ENCODE assay signal across 1 cellular context in the genomic region with DNA sequence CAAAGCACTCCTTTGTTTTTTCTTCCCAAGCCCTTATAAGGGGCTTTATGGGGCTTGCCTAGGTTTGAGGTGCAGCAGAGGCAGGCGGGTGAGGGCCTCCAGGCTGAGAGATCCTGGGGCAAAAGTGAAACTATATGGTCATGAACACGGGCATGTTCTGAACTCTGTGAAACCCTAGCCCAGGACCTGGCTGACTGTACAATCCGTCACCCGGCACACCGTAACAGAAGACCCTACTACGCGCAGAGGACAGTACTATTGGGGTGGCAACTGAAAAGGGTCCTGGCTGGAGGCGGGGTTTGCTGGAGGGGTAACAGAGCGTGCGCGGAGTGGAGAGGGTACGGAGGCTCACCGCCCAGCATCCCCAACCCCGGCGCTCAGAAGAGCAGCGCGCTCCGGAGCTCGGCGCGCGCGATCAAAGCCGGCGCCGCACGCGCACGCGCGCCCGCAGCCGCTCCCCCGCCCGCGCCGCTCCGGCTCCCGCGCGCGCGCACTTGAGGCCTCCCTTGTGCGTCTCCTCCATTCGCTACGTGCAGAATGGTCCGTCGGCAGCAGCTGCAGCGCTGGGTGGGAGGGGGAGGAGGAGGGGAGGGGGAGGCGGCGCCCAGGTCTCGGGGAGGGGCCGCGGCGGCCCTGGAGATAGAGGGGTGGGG.
TF ChIP-seq lines count a peak whose summit lies in the region.

No MANE protein-coding gene starts in this region.

TF ChIP-seq in HepG2, 621 proteins besides CTCF, POLR2A, EP300 and RAD21 (continued from another document):
- TF ChIP-seq, protein P1, sequence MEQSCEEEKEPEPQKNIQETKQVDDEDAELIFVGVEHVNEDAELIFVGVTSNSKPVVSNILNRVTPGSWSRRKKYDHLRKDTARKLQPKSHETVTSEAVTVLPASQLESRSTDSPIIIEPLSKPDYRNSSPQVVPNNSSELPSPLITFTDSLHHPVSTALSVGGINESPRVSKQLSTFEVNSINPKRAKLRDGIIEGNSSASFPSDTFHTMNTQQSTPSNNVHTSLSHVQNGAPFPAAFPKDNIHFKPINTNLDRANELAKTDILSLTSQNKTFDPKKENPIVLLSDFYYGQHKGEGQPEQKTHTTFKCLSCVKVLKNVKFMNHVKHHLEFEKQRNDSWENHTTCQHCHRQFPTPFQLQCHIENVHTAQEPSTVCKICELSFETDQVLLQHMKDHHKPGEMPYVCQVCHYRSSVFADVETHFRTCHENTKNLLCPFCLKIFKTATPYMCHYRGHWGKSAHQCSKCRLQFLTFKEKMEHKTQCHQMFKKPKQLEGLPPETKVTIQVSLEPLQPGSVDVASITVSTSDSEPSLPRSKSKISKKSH (CRISPR knock-in tag; IDR thresholded peaks at IDR 0.05; ENCODE audit: borderline replicate concordance) = no peak
- TF ChIP-seq CREM (IDR thresholded peaks at IDR 0.05) = 0 out of 2 replicates have a peak, but pooled peaks have one; percentile 21
- TF ChIP-seq CREM (CRISPR knock-in tag; IDR thresholded peaks at IDR 0.05) = no peak
- no peak for TF ChIP-seq RFXAP (CRISPR knock-in tag; IDR thresholded peaks at IDR 0.05; ENCODE audit: borderline replicate concordance)
- TF ChIP-seq SP2 (CRISPR knock-in tag; IDR thresholded peaks at IDR 0.05) = no peak
- peak; percentile 0; the same call in 1 of the 2 replicates for TF ChIP-seq GFI1 (CRISPR knock-in tag; IDR thresholded peaks at IDR 0.05; ENCODE audit: borderline replicate concordance)
- TF ChIP-seq, protein P2, sequence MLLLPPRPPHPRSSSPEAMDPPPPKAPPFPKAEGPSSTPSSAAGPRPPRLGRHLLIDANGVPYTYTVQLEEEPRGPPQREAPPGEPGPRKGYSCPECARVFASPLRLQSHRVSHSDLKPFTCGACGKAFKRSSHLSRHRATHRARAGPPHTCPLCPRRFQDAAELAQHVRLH (CRISPR knock-in tag; IDR thresholded peaks at IDR 0.05; ENCODE audit: borderline replicate concordance, low read depth) = 0 out of 2 replicates have a peak, but pooled peaks have one; percentile 38
- TF ChIP-seq HDAC1 (CRISPR knock-in tag; IDR thresholded peaks at IDR 0.05) = peak; percentile 28; the same call in 1 of the 2 replicates
- no peak for TF ChIP-seq HMGXB3 (CRISPR knock-in tag; IDR thresholded peaks at IDR 0.05; ENCODE audit: borderline replicate concordance)
- TF ChIP-seq IRX3 (CRISPR knock-in tag; IDR thresholded peaks at IDR 0.05; ENCODE audit: borderline replicate concordance, low read depth) = no peak
- 0 out of 2 replicates have a peak, but pooled peaks have one; percentile 29 for TF ChIP-seq ZNF772 (CRISPR knock-in tag; IDR thresholded peaks at IDR 0.05)
- peak; percentile 73; the same call in 1 of the 2 replicates for TF ChIP-seq ZNF441 (CRISPR knock-in tag; IDR thresholded peaks at IDR 0.05; ENCODE audit: borderline replicate concordance)
- TF ChIP-seq ATF2 (CRISPR knock-in tag; IDR thresholded peaks at IDR 0.05) = peak; percentile 36; the same call in 1 of the 2 replicates
- TF ChIP-seq ZNF512B (CRISPR knock-in tag; IDR thresholded peaks at IDR 0.05; ENCODE audit: borderline replicate concordance) = peak; percentile 30; the same call in 1 of the 2 replicates
- no peak for TF ChIP-seq ATF7 (IDR thresholded peaks at IDR 0.05)
- TF ChIP-seq ATF7 (CRISPR knock-in tag; IDR thresholded peaks at IDR 0.05) = no peak
- TF ChIP-seq, protein P3, sequence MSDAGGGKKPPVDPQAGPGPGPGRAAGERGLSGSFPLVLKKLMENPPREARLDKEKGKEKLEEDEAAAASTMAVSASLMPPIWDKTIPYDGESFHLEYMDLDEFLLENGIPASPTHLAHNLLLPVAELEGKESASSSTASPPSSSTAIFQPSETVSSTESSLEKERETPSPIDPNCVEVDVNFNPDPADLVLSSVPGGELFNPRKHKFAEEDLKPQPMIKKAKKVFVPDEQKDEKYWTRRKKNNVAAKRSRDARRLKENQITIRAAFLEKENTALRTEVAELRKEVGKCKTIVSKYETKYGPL (CRISPR knock-in tag; IDR thresholded peaks at IDR 0.05) = no peak
- TF ChIP-seq NFKB2 (CRISPR knock-in tag; IDR thresholded peaks at IDR 0.05; ENCODE audit: borderline replicate concordance) = no peak; the same call in 1 of the 2 replicates
- TF ChIP-seq, protein P4, sequence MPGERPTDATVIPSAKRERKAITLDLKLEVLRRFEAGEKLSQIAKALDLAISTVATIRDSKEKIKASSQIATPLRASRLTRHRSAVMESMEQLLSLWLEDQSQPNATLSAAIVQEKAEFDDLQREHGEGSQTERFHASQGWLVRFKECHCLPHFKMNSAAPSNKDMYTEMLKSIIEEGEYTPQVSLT (CRISPR knock-in tag; IDR thresholded peaks at IDR 0.05; ENCODE audit: borderline replicate concordance, low read depth) = 0 out of 2 replicates have a peak, but pooled peaks have one; percentile 11
- TF ChIP-seq HES4 (CRISPR knock-in tag; IDR thresholded peaks at IDR 0.05; ENCODE audit: borderline replicate concordance) = peak; percentile 77; the same call in 1 of the 2 replicates
- no peak; the same call in 1 of the 2 replicates for TF ChIP-seq ZMYM3 (CRISPR knock-in tag; IDR thresholded peaks at IDR 0.05)
- TF ChIP-seq ZNF501 (CRISPR knock-in tag; IDR thresholded peaks at IDR 0.05) = no peak
- TF ChIP-seq HOXA3 (CRISPR knock-in tag; IDR thresholded peaks at IDR 0.05) = peak; percentile 38; the same call in 1 of the 2 replicates
- TF ChIP-seq MBNL3 (CRISPR knock-in tag; conservative IDR thresholded peaks at IDR 0.05) = no peak
- peak; percentile 24; the same call in 1 of the 2 replicates for TF ChIP-seq SALL1 (CRISPR knock-in tag; IDR thresholded peaks at IDR 0.05)
- peak; percentile 81; the same call in 1 of the 2 replicates for TF ChIP-seq ZC3H13 (CRISPR knock-in tag; IDR thresholded peaks at IDR 0.05)
- TF ChIP-seq, protein P5, sequence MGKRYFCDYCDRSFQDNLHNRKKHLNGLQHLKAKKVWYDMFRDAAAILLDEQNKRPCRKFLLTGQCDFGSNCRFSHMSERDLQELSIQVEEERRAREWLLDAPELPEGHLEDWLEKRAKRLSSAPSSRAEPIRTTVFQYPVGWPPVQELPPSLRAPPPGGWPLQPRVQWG (CRISPR knock-in tag; IDR thresholded peaks at IDR 0.05; ENCODE audit: borderline replicate concordance, low read depth) = no peak
- no peak; the same call in 1 of the 2 replicates for TF ChIP-seq ZBTB38 (CRISPR knock-in tag; IDR thresholded peaks at IDR 0.05)
- no peak for TF ChIP-seq PHB2 (IDR thresholded peaks at IDR 0.05; ENCODE audit: partially characterized antibody)
- no peak for TF ChIP-seq PRPF4 (IDR thresholded peaks at IDR 0.05; ENCODE audit: low read depth, low read length, poor library complexity, severe bottlenecking)
- TF ChIP-seq ETV5 (CRISPR knock-in tag; IDR thresholded peaks at IDR 0.05; ENCODE audit: borderline replicate concordance) = no peak
- TF ChIP-seq CHCHD3 (CRISPR knock-in tag; IDR thresholded peaks at IDR 0.05) = no peak
- TF ChIP-seq RFX1 (IDR thresholded peaks at IDR 0.05) = no peak
- no peak for TF ChIP-seq ZZZ3 (CRISPR knock-in tag; IDR thresholded peaks at IDR 0.05; ENCODE audit: borderline replicate concordance)
- TF ChIP-seq EHMT2 (IDR thresholded peaks at IDR 0.05; ENCODE audit: borderline replicate concordance, low read depth, low read length) = no peak
- TF ChIP-seq ZNF446 (CRISPR knock-in tag; IDR thresholded peaks at IDR 0.05) = peak; percentile 73; the same call in 1 of the 2 replicates
- TF ChIP-seq YEATS4 (CRISPR knock-in tag; IDR thresholded peaks at IDR 0.05; ENCODE audit: borderline replicate concordance) = peak; percentile 83; the same call in 1 of the 2 replicates
- 0 out of 2 replicates have a peak, but pooled peaks have one; percentile 11 for TF ChIP-seq ZFX (CRISPR knock-in tag; IDR thresholded peaks at IDR 0.05; ENCODE audit: low read depth)
- TF ChIP-seq POLR2G (IDR thresholded peaks at IDR 0.05; ENCODE audit: low read depth, low read length) = peak; percentile 73; the same call in 1 of the 2 replicates
- no peak for TF ChIP-seq SIX1 (CRISPR knock-in tag; IDR thresholded peaks at IDR 0.05; ENCODE audit: borderline replicate concordance)
